In genomic region chr18:52903858-52904257, GRCh38 we compare ENCODE assay signal across 8 cellular contexts.
A peak's percentile ranks its signal among the peaks of the same experiment; 100 is the strongest.
DNase-seq lines count a peak whose midpoint lies in the region; ATAC-seq and TF ChIP-seq lines count a peak whose summit lies in the region.

No MANE protein-coding gene starts in this region.

- ATAC-seq in HG03280 (IDR thresholded peaks at IDR 0.05; ENCODE audit: unreplicated experiment): no peak
- no peak for ATAC-seq in CD4-positive, alpha-beta T cell (ENCODE audit: poor library complexity)

- BruUV-seq in PC-9 (replicated peaks; lab: Mats Ljungman, UMichigan): no TSS peak

- H3K27me3 ChIP-seq in PC-9 (ENCODE audit: insufficient read depth, low read depth): no peaks in the 10 kb centered on the region
- H3K27me3 ChIP-seq in tibial nerve: no peaks in the 10 kb centered on the region
- no peaks in the 10 kb centered on the region for H3K27me3 ChIP-seq in CD4-positive, alpha-beta T cell (ENCODE audit: control insufficient read depth, insufficient read depth, low read length)

- H3K9me3 Mint-ChIP-seq in activated T-cell treated with anti-CD3 and anti-CD28 coated beads, Interleukin-2, amount 50 U/mL, for 24 hours: no peaks in the 10 kb centered on the region
- peaks cover 2% of the 10 kb centered on the region for H3K9me3 Mint-ChIP-seq in CD4-positive, alpha-beta T cell

- H3K4me1 ChIP-seq in PC-9 (replicated peaks; ENCODE audit: insufficient read depth) (no peaks in the 10 kb centered on the region), tibial nerve (peaks cover 0 to 11% (median under 1%) of the 10 kb centered on the region in 4 donors)

- no peak for TF ChIP-seq EP300 in tibial nerve (IDR thresholded peaks at IDR 0.05)

- DNase-seq in DMS114 treated with DMSO at 0.1 percent for 48 hours (lab: John Stamatoyannopoulos, UW; ENCODE audit: unreplicated experiment) (peak; percentile 2), HEK293T (ENCODE audit: extremely low spot score) (peak; percentile 9), PC-9 (peak in 1 of 2 experiments; percentile 36), glomerular visceral epithelial cell (ENCODE audit: extremely low spot score) (peak; percentile 1), tibial nerve (ENCODE audit: low spot score in 2 of 2) (peak in 1 of 2 donors; percentile 13)
- DNase-seq in activated T-cell treated with anti-CD3 and anti-CD28 coated beads, Interleukin-2, amount 50 U/mL, for 24 hours: no peak
- DNase-seq in CD4-positive, alpha-beta T cell: no peak

- no peak overlapping the region for H2AFZ ChIP-seq in PC-9

- CTCF ChIA-PET in HEK293T (lab: Yijun Ruan, JAX) (interaction anchor here (0.6 to 1.6 kb wide), 2 partner anchors 17 to 187 kb away, joined by 3 read pairs; no protein-coding TSS in a partner anchor), PC-9 (lab: Charles Lee) (no interaction called here)
- CTCF ChIA-PET in CD4-positive, alpha-beta T cell (lab: Charles Lee): no interaction called here

- TF ChIP-seq CTCF in PC-9 (conservative IDR thresholded peaks at IDR 0.05) (peak; percentile 69), tibial nerve (IDR thresholded peaks at IDR 0.05) (peak; percentile 31 to 42 (median 36))
- no peak for TF ChIP-seq CTCF in CD4-positive, alpha-beta T cell (IDR thresholded peaks at IDR 0.05)

- no peak overlapping the region for H3K4me2 ChIP-seq in PC-9

- H3F3A ChIP-seq in PC-9 (ENCODE audit: insufficient read depth, low read depth): no peaks in the 10 kb centered on the region

- H3K9me3 ChIP-seq in PC-9 (ENCODE audit: insufficient read depth, low read depth) (no peaks in the 10 kb centered on the region), tibial nerve (no peaks in the 10 kb centered on the region)
- H3K9me3 ChIP-seq in CD4-positive, alpha-beta T cell (ENCODE audit: control insufficient read depth, low read length): peaks cover 3% of the 10 kb centered on the region

- no peaks in the 10 kb centered on the region for H4K20me1 ChIP-seq in PC-9 (ENCODE audit: insufficient read depth)

- POLR2A ChIA-PET in HEK293T (lab: Yijun Ruan, JAX): no interaction called here
- POLR2A ChIA-PET in PC-9 (lab: Charles Lee; ENCODE audit: unreplicated experiment): no interaction called here
- POLR2A ChIA-PET in CD4-positive, alpha-beta T cell (lab: Charles Lee): no interaction called here

- no peaks in the 10 kb centered on the region for H3K4me1 Mint-ChIP-seq in activated T-cell treated with anti-CD3 and anti-CD28 coated beads, Interleukin-2, amount 50 U/mL, for 24 hours (ENCODE audit: low read depth)
- H3K4me1 Mint-ChIP-seq in CD4-positive, alpha-beta T cell (ENCODE audit: low read depth): no peaks in the 10 kb centered on the region

- H3K27ac ChIP-seq in PC-9 (no peak overlapping the region), tibial nerve (no peak overlapping the region)
- no peak overlapping the region for H3K27ac ChIP-seq in CD4-positive, alpha-beta T cell (ENCODE audit: low read depth, low read length)

- no peaks in the 10 kb centered on the region for H3K27me3 Mint-ChIP-seq in activated T-cell treated with anti-CD3 and anti-CD28 coated beads, Interleukin-2, amount 50 U/mL, for 24 hours
- H3K27me3 Mint-ChIP-seq in CD4-positive, alpha-beta T cell: no peaks in the 10 kb centered on the region

- intact Hi-C loops in PC-9 (cut with micrococcal nuclease; ENCODE audit: unreplicated experiment): no loop called here
- intact Hi-C loops in CD4-positive, alpha-beta T cell (cut with DNase I, micrococcal nuclease): no loop called here

- H3K27ac Mint-ChIP-seq in activated T-cell treated with anti-CD3 and anti-CD28 coated beads, Interleukin-2, amount 50 U/mL, for 24 hours: no peak overlapping the region
- no peak overlapping the region for H3K27ac Mint-ChIP-seq in CD4-positive, alpha-beta T cell

- 16 to 27% methylated on average over 3 of the region's 3 CpGs for WGBS in tibial nerve, 2 donors

- no peaks in the 10 kb centered on the region for H3K79me2 ChIP-seq in PC-9 (ENCODE audit: low read depth)

- H3K9me2 ChIP-seq in PC-9 (ENCODE audit: insufficient read depth): no peaks in the 10 kb centered on the region

- TF ChIP-seq POLR2A in tibial nerve (IDR thresholded peaks at IDR 0.05): no peak

- H3K36me3 ChIP-seq in PC-9 (ENCODE audit: low read depth) (no peaks in the 10 kb centered on the region), tibial nerve (no peaks in the 10 kb centered on the region)

- H3K4me3 Mint-ChIP-seq in activated T-cell treated with anti-CD3 and anti-CD28 coated beads, Interleukin-2, amount 50 U/mL, for 24 hours: no peak overlapping the region
- H3K4me3 Mint-ChIP-seq in CD4-positive, alpha-beta T cell: no peak overlapping the region

- H3K4me3 ChIP-seq in PC-9 (no peak overlapping the region), tibial nerve (no peak overlapping the region)

- H3K36me3 Mint-ChIP-seq in activated T-cell treated with anti-CD3 and anti-CD28 coated beads, Interleukin-2, amount 50 U/mL, for 24 hours (ENCODE audit: low read depth): no peaks in the 10 kb centered on the region
- H3K36me3 Mint-ChIP-seq in CD4-positive, alpha-beta T cell (ENCODE audit: low read depth): no peaks in the 10 kb centered on the region

TF ChIP-seq in HEK293T, 16 proteins besides CTCF, POLR2A, EP300 and RAD21:
- TF ChIP-seq L3MBTL2 (conservative IDR thresholded peaks at IDR 0.05) (no peak), ZNF384 (IDR thresholded peaks at IDR 0.05) (no peak), ARNT (IDR thresholded peaks at IDR 0.05) (no peak), SUZ12 (IDR thresholded peaks at IDR 0.05) (no peak), SP1 (IDR thresholded peaks at IDR 0.05) (no peak), TARDBP (IDR thresholded peaks at IDR 0.05) (no peak), CTBP1 (IDR thresholded peaks at IDR 0.05; ENCODE audit: borderline replicate concordance) (no peak), FOXK2 (IDR thresholded peaks at IDR 0.05) (no peak), NFRKB (IDR thresholded peaks at IDR 0.05) (no peak), LEF1 (IDR thresholded peaks at IDR 0.05; ENCODE audit: borderline replicate concordance) (no peak), BHLHE40 (IDR thresholded peaks at IDR 0.05; ENCODE audit: borderline replicate concordance) (no peak), FOXM1 (IDR thresholded peaks at IDR 0.05; ENCODE audit: borderline replicate concordance) (no peak), ELF4 (IDR thresholded peaks at IDR 0.05) (no peak), PKNOX1 (IDR thresholded peaks at IDR 0.05) (no peak), FOXA1 (IDR thresholded peaks at IDR 0.05) (no peak), HDGF (IDR thresholded peaks at IDR 0.05; ENCODE audit: borderline replicate concordance) (no peak)
TF ChIP-seq in HEK293T: peak in this region for 0.

Comparison
In these comparisons a context has a peak if more than half of its experiments do, and no peak if none do; other contexts are left out.
1. DNase-seq: peak in DMS114 treated with DMSO at 0.1 percent for 48 hours (single experiment), HEK293T (single experiment) and glomerular visceral epithelial cell (single experiment); none in activated T-cell treated with anti-CD3 and anti-CD28 coated beads, Interleukin-2, amount 50 U/mL, for 24 hours (single experiment) and CD4-positive, alpha-beta T cell (0 of 10).